Comparison of ENCODE assay signal across 18 cellular contexts in genomic region chr20:9126527-9126926, GRCh38. TPM values are rescaled to one million over a fixed set of nuclear protein-coding genes. Genes with fewer than 3 reads are reported as not detected.
DNase-seq lines count a peak whose midpoint lies in the region; ATAC-seq and TF ChIP-seq lines count a peak whose summit lies in the region.
"Had no signal": no experiment of that assay in that cellular context is flagged by ENCODE, and none has a peak within 500 bp of the region (broad histone marks: within the 10 kb centered on the region; RNA-seq: fewer than 3 reads in every experiment).

No MANE protein-coding gene starts in this region.

- no peaks in the 10 kb centered on the region for H3K36me3 ChIP-seq in mammary epithelial cell (ENCODE audit: insufficient read depth, low read length)
- H3K36me3 ChIP-seq in esophagus squamous epithelium = no peaks in the 10 kb centered on the region
- H3K36me3 ChIP-seq: HAP-1, Peyer's patch had no signal

- H3K4me3 ChIP-seq in mammary epithelial cell (replicated peaks in 1 of 3; ENCODE audit: insufficient read depth in 1 of 3, low read depth in 2 of 3, low read length in 3 of 3) (no peak overlapping the region), esophagus squamous epithelium (no peak overlapping the region)
- H3K4me3 ChIP-seq: HAP-1, Peyer's patch had no signal

- peaks cover 4% of the 10 kb centered on the region for H3K4me1 Mint-ChIP-seq in MCF 10A (ENCODE audit: insufficient read depth, unreplicated experiment)

- H3K4me1 ChIP-seq in mammary epithelial cell (ENCODE audit: insufficient read depth, low read length) = peaks cover 12% of the 10 kb centered on the region
- peaks cover 0 to 3% (median 0%) of the 10 kb centered on the region in 3 donors for H3K4me1 ChIP-seq in esophagus squamous epithelium
- H3K4me1 ChIP-seq: Peyer's patch had no signal

- no peak for TF ChIP-seq POLR2A in esophagus squamous epithelium (IDR thresholded peaks at IDR 0.05)

- BruUV-seq in mammary epithelial cell (replicated peaks; lab: Mats Ljungman, UMichigan) = no TSS peak
- BruUV-seq in MCF 10A (replicated peaks; lab: Mats Ljungman, UMichigan) = no TSS peak

- POLR2A ChIA-PET in MCF 10A (lab: Yijun Ruan, JAX) = interaction anchor here (0.8 to 1.5 kb wide), 2 partner anchors 27 to 88 kb away, joined by 3 to 5 read pairs; no protein-coding TSS in a partner anchor

- dilution Hi-C loops in mammary epithelial cell (cut with HindIII; ENCODE audit: low sequenced_read_pairs) = no loop called here

- no peaks in the 10 kb centered on the region for H3K36me3 Mint-ChIP-seq in MCF 10A (ENCODE audit: insufficient read depth, unreplicated experiment)

- H3K27ac ChIP-seq in mammary epithelial cell (ENCODE audit: insufficient read depth, low read depth, low read length) = peak overlapping the region; percentile 47
- H3K27ac ChIP-seq in esophagus squamous epithelium = no peak overlapping the region
- H3K27ac ChIP-seq: Peyer's patch had no signal

- intact Hi-C loops in mammary epithelial cell (cut with micrococcal nuclease) (no loop called here), MCF 10A (cut with micrococcal nuclease) (loop anchor here (10.0 kb wide), 1 partner anchor 58 kb away; no protein-coding TSS in a partner anchor), esophagus squamous epithelium (cut with DNase I) (no loop called here)

- H3K27ac Mint-ChIP-seq in MCF 10A (ENCODE audit: low read depth, unreplicated experiment) = no peak overlapping the region
- H3K27ac Mint-ChIP-seq: CD4-positive, alpha-beta T cell had no signal

- no peaks in the 10 kb centered on the region for H3K27me3 Mint-ChIP-seq in MCF 10A (ENCODE audit: insufficient read depth, unreplicated experiment)
- H3K27me3 Mint-ChIP-seq: CD4-positive, alpha-beta T cell had no signal

- H3K9me3 ChIP-seq in mammary epithelial cell (replicated peaks; ENCODE audit: insufficient read depth, low read length) (no peaks in the 10 kb centered on the region), esophagus squamous epithelium (peaks cover 0 to 4% (median 2%) of the 10 kb centered on the region in 3 donors)
- H3K9me3 ChIP-seq: HAP-1, Peyer's patch had no signal

- no peak overlapping the region for H3K4me3 Mint-ChIP-seq in MCF 10A (ENCODE audit: unreplicated experiment)
- H3K4me3 Mint-ChIP-seq: CD4-positive, alpha-beta T cell had no signal

- DNase-seq in mammary epithelial cell = peak; percentile 70
- DNase-seq in MCF 10A (ENCODE audit: unreplicated experiment) = no peak
- peak; percentile 76 for DNase-seq in SK-MEL-5 (ENCODE audit: low read depth, low spot score)
- peak; percentile 81 for DNase-seq in foreskin melanocyte
- DNase-seq in esophagus squamous epithelium (lab: John Stamatoyannopoulos, UW) = no peak
- DNase-seq in NCI-H1092 (lab: John Stamatoyannopoulos, UW) = no peak
- DNase-seq: CD4-positive, alpha-beta T cell; DMS153; GDM1; KG1; MV-4-11; NCI-H1436 treated with DMSO at 0.1 percent for 48 hours; NCI-H2029; Peyer's patch had no signal

- in situ Hi-C loops in mammary epithelial cell (cut with MboI; ENCODE audit: low sequenced_read_pairs in 2 of 2) = no loop called here
- in situ Hi-C loops in SK-MEL-5 (cut with HindIII; ENCODE audit: low pct_unique_long_range_greater_than_20kb, low sequenced_read_pairs) = no loop called here

- no peak for ATAC-seq in GM18517 (IDR thresholded peaks at IDR 0.05; ENCODE audit: unreplicated experiment)
- no peak for ATAC-seq in HG02588 (IDR thresholded peaks at IDR 0.05; ENCODE audit: unreplicated experiment)
- ATAC-seq: Right ventricle myocardium inferior had no signal

- H3K27me3 ChIP-seq in mammary epithelial cell (ENCODE audit: insufficient read depth, low read length) (no peaks in the 10 kb centered on the region), esophagus squamous epithelium (no peaks in the 10 kb centered on the region)
- H3K27me3 ChIP-seq: Peyer's patch had no signal

- H3K79me2 ChIP-seq in mammary epithelial cell (ENCODE audit: insufficient read depth, low read length) = no peaks in the 10 kb centered on the region

- H2AFZ ChIP-seq in mammary epithelial cell (ENCODE audit: low read depth, low read length) = peak overlapping the region; percentile 58

- peak overlapping the region; percentile 34 for H3K4me2 ChIP-seq in mammary epithelial cell (ENCODE audit: insufficient read depth, low read depth, low read length)

- no peaks in the 10 kb centered on the region for H3K9me3 Mint-ChIP-seq in MCF 10A (ENCODE audit: unreplicated experiment)
- H3K9me3 Mint-ChIP-seq: CD4-positive, alpha-beta T cell had no signal

- no peak overlapping the region for H3K9ac ChIP-seq in mammary epithelial cell (ENCODE audit: insufficient read depth, low read length)

- no peaks in the 10 kb centered on the region for H4K20me1 ChIP-seq in mammary epithelial cell (ENCODE audit: insufficient read depth, low read length)

- CTCF ChIA-PET in mammary epithelial cell (lab: Charles Lee; ENCODE audit: low non-redundant PET) (no interaction called here), MCF 10A (lab: Yijun Ruan, JAX) (no interaction called here)

- TF ChIP-seq CTCF in mammary epithelial cell (conservative IDR thresholded peaks at IDR 0.05 in 1 of 2, IDR thresholded peaks at IDR 0.05 in 1 of 2; ENCODE audit: extremely low read depth in 1 of 2, insufficient read depth in 1 of 2, low read depth in 1 of 2, low read length in 2 of 2) = no peak
- TF ChIP-seq CTCF in MCF 10A (IDR thresholded peaks at IDR 0.05; ENCODE audit: unreplicated experiment) = no peak
- TF ChIP-seq CTCF in esophagus squamous epithelium (IDR thresholded peaks at IDR 0.05) = no peak

RNA-seq across cellular contexts. Expression of gene PLCB4, which starts 57.6 kb away (rescaled TPM):
- total RNA-seq in mammary epithelial cell = 1 to 10 TPM in 1 of 2 donors, under 1 TPM in 1; 0.19 to 4.8 TPM
- polyA plus RNA-seq in mammary epithelial cell = 3.8 TPM
- polyA minus RNA-seq in mammary epithelial cell = 7.5 TPM
- total RNA-seq in MCF 10A (2022) = 0.22 and 0.91 TPM in 2 replicates
- 15.8 and 16.1 TPM in 2 replicates for total RNA-seq in SK-MEL-5 (2014; rRNA removed; shearing (Covaris generic))
- 9.3 and 10.8 TPM in 2 replicates for polyA plus RNA-seq in SK-MEL-5 (2015; cell fraction: cytosol; rRNA removed)
- polyA plus RNA-seq in SK-MEL-5 (2015; cell fraction: nucleus; rRNA removed) = 46.6 and 55.2 TPM in 2 replicates
- total RNA-seq in esophagus squamous epithelium = 10 to 100 TPM in 1 of 4 donors, 1 to 10 TPM in 3; 1.1 to 13.7 (median 2.8) TPM

Comparison
In these comparisons a context has a peak if more than half of its experiments do, and no peak if none do; other contexts are left out.
1. DNase-seq: peak in mammary epithelial cell (single experiment), SK-MEL-5 (single experiment) and foreskin melanocyte (single experiment); none in MCF 10A (single experiment), esophagus squamous epithelium (single experiment) and NCI-H1092 (single experiment).